Comparison of ENCODE assay signal across 14 cellular contexts in genomic region chr11:73366265-73366610, GRCh38. TPM values are rescaled to one million over a fixed set of nuclear protein-coding genes. Genes with fewer than 3 reads are reported as not detected.
DNase-seq lines count a peak whose midpoint lies in the region; ATAC-seq and TF ChIP-seq lines count a peak whose summit lies in the region.
"Had no signal": no experiment of that assay in that cellular context is flagged by ENCODE, and none has a peak within 500 bp of the region (broad histone marks: within the 10 kb centered on the region; RNA-seq: fewer than 3 reads in every experiment).

No MANE protein-coding gene starts in this region.

- TF ChIP-seq CTCF in OCI-LY1 (IDR thresholded peaks at IDR 0.05; ENCODE audit: low read length): no peak

- no peaks in the 10 kb centered on the region for H3K36me3 ChIP-seq in OCI-LY1 (ENCODE audit: insufficient read depth, low read length)
- H3K36me3 ChIP-seq in thymus (ENCODE audit: control insufficient read depth, insufficient read depth): no peaks in the 10 kb centered on the region

- no peaks in the 10 kb centered on the region for H3K36me3 Mint-ChIP-seq in activated naive CD4-positive, alpha-beta T cell treated with anti-CD3 and anti-CD28 coated beads for 36 hours (ENCODE audit: low read depth)

- no peak overlapping the region for H3K4me3 Mint-ChIP-seq in activated naive CD4-positive, alpha-beta T cell treated with anti-CD3 and anti-CD28 coated beads for 36 hours

- H3K9me3 Mint-ChIP-seq in activated naive CD4-positive, alpha-beta T cell treated with anti-CD3 and anti-CD28 coated beads for 36 hours: peaks cover 2% of the 10 kb centered on the region

- no peaks in the 10 kb centered on the region for H4K20me1 ChIP-seq in OCI-LY1 (ENCODE audit: insufficient read depth, low read length)

- no peak overlapping the region for H3K9ac ChIP-seq in OCI-LY1 (ENCODE audit: low read length)

- CTCF ChIA-PET in activated naive CD4-positive, alpha-beta T cell treated with anti-CD3 and anti-CD28 coated beads for 36 hours (lab: Charles Lee): interaction anchor here (1.0 to 1.3 kb wide), 4 partner anchors 15 to 294 kb away, joined by 3 to 6 read pairs (median 4); no protein-coding TSS in a partner anchor

- H3K9me2 ChIP-seq in OCI-LY1 (ENCODE audit: low read depth, low read length): no peaks in the 10 kb centered on the region

- peak overlapping the region; percentile 47 for H3K27ac Mint-ChIP-seq in activated naive CD4-positive, alpha-beta T cell treated with anti-CD3 and anti-CD28 coated beads for 36 hours

- intact Hi-C loops in activated naive CD4-positive, alpha-beta T cell treated with anti-CD3 and anti-CD28 coated beads for 36 hours (cut with micrococcal nuclease): no loop called here

- H3K4me1 Mint-ChIP-seq in activated naive CD4-positive, alpha-beta T cell treated with anti-CD3 and anti-CD28 coated beads for 36 hours (ENCODE audit: low read depth): peaks cover 23% of the 10 kb centered on the region

- H3K27ac ChIP-seq in OCI-LY1 (ENCODE audit: low read depth, low read length, poor library complexity, severe bottlenecking): peak overlapping the region; percentile 55
- peak overlapping the region; percentile 88 for H3K27ac ChIP-seq in thymus (ENCODE audit: low read depth)
- H3K27ac ChIP-seq: pancreas, RWPE1 had no signal

- 94% methylated on average over 4 of the region's 4 CpGs for WGBS in thymus

- DNase-seq in activated naive CD4-positive, alpha-beta T cell treated with anti-CD3 and anti-CD28 coated beads for 36 hours: peak; percentile 41
- DNase-seq in activated naive CD4-positive, alpha-beta T cell treated with Interleukin-2 at 50 U/mL for 16 hours: no peak
- peak; percentile 72 for DNase-seq in central memory CD4-positive, alpha-beta T cell
- DNase-seq in NCI-H2196 treated with DMSO at 0.1 percent for 48 hours (lab: John Stamatoyannopoulos, UW; ENCODE audit: unreplicated experiment) (no peak), NCI-H187 treated with DMSO at 0.1 percent for 48 hours (lab: John Stamatoyannopoulos, UW) (no peak)
- DNase-seq: mesenchymal stem cell; NCI-H510A treated with DMSO at 0.1 percent for 48 hours; stimulated activated CD4-positive, alpha-beta T cell treated with anti-CD3 and anti-CD28 coated beads, Interleukin-15, amount 100 ng/mL, for 24 hours had no signal

- H3K4me1 ChIP-seq in OCI-LY1 (ENCODE audit: insufficient read depth, low read length, severe bottlenecking): peaks cover 16% of the 10 kb centered on the region
- H3K4me1 ChIP-seq in thymus (ENCODE audit: control insufficient read depth, insufficient read depth, low read length): peaks cover 4% of the 10 kb centered on the region
- H3K4me1 ChIP-seq: HAP-1, pancreas had no signal

- H3K27me3 Mint-ChIP-seq in activated naive CD4-positive, alpha-beta T cell treated with anti-CD3 and anti-CD28 coated beads for 36 hours (ENCODE audit: low read depth): no peaks in the 10 kb centered on the region

- no peak for ATAC-seq in HG03139 (IDR thresholded peaks at IDR 0.05; ENCODE audit: unreplicated experiment)
- ATAC-seq: pancreas had no signal

- no peak overlapping the region for H3K4me3 ChIP-seq in OCI-LY1 (ENCODE audit: low read depth, low read length, poor library complexity, severe bottlenecking)
- H3K4me3 ChIP-seq in thymus (ENCODE audit: low read length): no peak overlapping the region
- H3K4me3 ChIP-seq: HAP-1, pancreas had no signal

- H3K9me3 ChIP-seq in OCI-LY1 (ENCODE audit: low read length) (no peaks in the 10 kb centered on the region), thymus (ENCODE audit: control insufficient read depth) (no peaks in the 10 kb centered on the region)
- H3K9me3 ChIP-seq: HAP-1, pancreas had no signal

- no peaks in the 10 kb centered on the region for H3F3A ChIP-seq in OCI-LY1 (ENCODE audit: insufficient read depth, low read length)

- H3K27me3 ChIP-seq in OCI-LY1 (ENCODE audit: insufficient read depth, low read length): no peaks in the 10 kb centered on the region
- H3K27me3 ChIP-seq in thymus (ENCODE audit: control insufficient read depth, insufficient read depth): no peaks in the 10 kb centered on the region
- H3K27me3 ChIP-seq: pancreas had no signal

- peak overlapping the region; percentile 26; the same call in 1 of the 2 replicates for H3K4me2 ChIP-seq in OCI-LY1 (ENCODE audit: low read length)

- peak overlapping the region; percentile 15; the same call in 1 of the 2 replicates for H2AFZ ChIP-seq in OCI-LY1 (ENCODE audit: low read length)

- no peaks in the 10 kb centered on the region for H3K79me2 ChIP-seq in OCI-LY1 (ENCODE audit: insufficient read depth, low read length)

RNA-seq across cellular contexts. Expression of gene RELT, which starts 10.0 kb away (rescaled TPM):
- total RNA-seq in activated naive CD4-positive, alpha-beta T cell treated with anti-CD3 and anti-CD28 coated beads for 36 hours: 10 to 100 TPM; 17.9 to 18.5 TPM
- 9.9 TPM for polyA plus RNA-seq in thymus

RNA-seq across cellular contexts. Expression of gene ARHGEF17, which starts 58.2 kb away (rescaled TPM):
- under 1 TPM in 1 of 2 experiments, not detected in 1; 0.19 TPM for total RNA-seq in activated naive CD4-positive, alpha-beta T cell treated with anti-CD3 and anti-CD28 coated beads for 36 hours
- 8.9 TPM for polyA plus RNA-seq in thymus

Comparison
In these comparisons a context has a peak if more than half of its experiments do, and no peak if none do; other contexts are left out.
1. DNase-seq: peak in activated naive CD4-positive, alpha-beta T cell treated with anti-CD3 and anti-CD28 coated beads for 36 hours (single experiment) and central memory CD4-positive, alpha-beta T cell (single experiment); none in activated naive CD4-positive, alpha-beta T cell treated with Interleukin-2 at 50 U/mL for 16 hours (single experiment), NCI-H2196 treated with DMSO at 0.1 percent for 48 hours (single experiment) and NCI-H187 treated with DMSO at 0.1 percent for 48 hours (single experiment).